ENCODE assay signal across 8 cellular contexts in genomic region chr15:28027714-28028076, GRCh38.
"Had no signal": no experiment of that assay in that cellular context is flagged by ENCODE, and none has a peak within 500 bp of the region (broad histone marks: within the 10 kb centered on the region; RNA-seq: fewer than 3 reads in every experiment).

No MANE protein-coding gene starts in this region.

- H3K36me3 ChIP-seq: HAP-1 had no signal

- H3K9me3 ChIP-seq: HAP-1 had no signal

- H3K4me3 ChIP-seq: GM23248, HAP-1 had no signal

- ATAC-seq: HCT116 had no signal

- H3K9ac ChIP-seq: GM23248, KMS-11 had no signal

- DNase-seq: GM23248, GOT3, HFFc6, IMR-90, KBM-7 had no signal

- H3K27ac ChIP-seq: GM23248, KMS-11 had no signal
